In genomic region chr9:32350682-32351081, GRCh38 we compare ENCODE assay signal across 8 cellular contexts. TPM values are rescaled to one million over a fixed set of nuclear protein-coding genes. Genes with fewer than 3 reads are reported as not detected.
DNase-seq lines count a peak whose midpoint lies in the region; ATAC-seq and FAIRE-seq lines count a peak whose summit lies in the region.

No MANE protein-coding gene starts in this region.

- no peaks in the 10 kb centered on the region for H3K36me3 Mint-ChIP-seq in activated naive CD4-positive, alpha-beta T cell treated with anti-CD3 and anti-CD28 coated beads for 36 hours (ENCODE audit: low read depth)

- CTCF ChIA-PET in activated naive CD4-positive, alpha-beta T cell treated with anti-CD3 and anti-CD28 coated beads for 36 hours (lab: Charles Lee), result interaction anchor here (0.8 kb wide), 1 partner anchor 23 kb away, joined by 3 read pairs; no protein-coding TSS in a partner anchor

- no peak for ATAC-seq in HG03095 (IDR thresholded peaks at IDR 0.05; ENCODE audit: unreplicated experiment)

- no peak overlapping the region for H3K27ac Mint-ChIP-seq in activated naive CD4-positive, alpha-beta T cell treated with anti-CD3 and anti-CD28 coated beads for 36 hours

- H3K4me1 Mint-ChIP-seq in activated naive CD4-positive, alpha-beta T cell treated with anti-CD3 and anti-CD28 coated beads for 36 hours (ENCODE audit: low read depth), result no peaks in the 10 kb centered on the region

- peak; percentile 54 for DNase-seq in NOMO-1 treated with DMSO at 0.1 percent for 48 hours (lab: John Stamatoyannopoulos, UW; ENCODE audit: unreplicated experiment)
- DNase-seq in NOMO-1 treated with dmso at 0.1 percent for 144 hours (lab: John Stamatoyannopoulos, UW; ENCODE audit: unreplicated experiment), result no peak
- peak; percentile 20 to 77 for DNase-seq in NCI-H526 (lab: John Stamatoyannopoulos, UW)
- peak; percentile 13 for DNase-seq in stromal cell of bone marrow (ENCODE audit: low read depth)
- no peak for DNase-seq in activated naive CD4-positive, alpha-beta T cell treated with anti-CD3 and anti-CD28 coated beads for 36 hours
- no peak for DNase-seq in putamen (ENCODE audit: low spot score)

- FAIRE-seq in endometrium (lab: Jason Lieb, UNC), result peak; percentile 95

- no peak overlapping the region for H3K4me3 Mint-ChIP-seq in activated naive CD4-positive, alpha-beta T cell treated with anti-CD3 and anti-CD28 coated beads for 36 hours

- H3K27me3 Mint-ChIP-seq in activated naive CD4-positive, alpha-beta T cell treated with anti-CD3 and anti-CD28 coated beads for 36 hours (ENCODE audit: low read depth), result no peaks in the 10 kb centered on the region

- intact Hi-C loops in activated naive CD4-positive, alpha-beta T cell treated with anti-CD3 and anti-CD28 coated beads for 36 hours (cut with micrococcal nuclease), result no loop called here

- no peaks in the 10 kb centered on the region for H3K9me3 Mint-ChIP-seq in activated naive CD4-positive, alpha-beta T cell treated with anti-CD3 and anti-CD28 coated beads for 36 hours

RNA-seq across cellular contexts. Expression of gene ACO1, which starts 33.8 kb away (rescaled TPM):
- total RNA-seq in activated naive CD4-positive, alpha-beta T cell treated with anti-CD3 and anti-CD28 coated beads for 36 hours, result 10 to 100 TPM; 13.2 to 14.8 TPM

Comparison
In these comparisons a context has a peak if more than half of its experiments do, and no peak if none do; other contexts are left out.
1. DNase-seq: peak in NOMO-1 treated with DMSO at 0.1 percent for 48 hours (single experiment), NCI-H526 (2 of 2) and stromal cell of bone marrow (single experiment); none in NOMO-1 treated with dmso at 0.1 percent for 144 hours (single experiment), activated naive CD4-positive, alpha-beta T cell treated with anti-CD3 and anti-CD28 coated beads for 36 hours (single experiment) and putamen (single experiment).